ENCODE assay signal across 8 cellular contexts in the genomic region with DNA sequence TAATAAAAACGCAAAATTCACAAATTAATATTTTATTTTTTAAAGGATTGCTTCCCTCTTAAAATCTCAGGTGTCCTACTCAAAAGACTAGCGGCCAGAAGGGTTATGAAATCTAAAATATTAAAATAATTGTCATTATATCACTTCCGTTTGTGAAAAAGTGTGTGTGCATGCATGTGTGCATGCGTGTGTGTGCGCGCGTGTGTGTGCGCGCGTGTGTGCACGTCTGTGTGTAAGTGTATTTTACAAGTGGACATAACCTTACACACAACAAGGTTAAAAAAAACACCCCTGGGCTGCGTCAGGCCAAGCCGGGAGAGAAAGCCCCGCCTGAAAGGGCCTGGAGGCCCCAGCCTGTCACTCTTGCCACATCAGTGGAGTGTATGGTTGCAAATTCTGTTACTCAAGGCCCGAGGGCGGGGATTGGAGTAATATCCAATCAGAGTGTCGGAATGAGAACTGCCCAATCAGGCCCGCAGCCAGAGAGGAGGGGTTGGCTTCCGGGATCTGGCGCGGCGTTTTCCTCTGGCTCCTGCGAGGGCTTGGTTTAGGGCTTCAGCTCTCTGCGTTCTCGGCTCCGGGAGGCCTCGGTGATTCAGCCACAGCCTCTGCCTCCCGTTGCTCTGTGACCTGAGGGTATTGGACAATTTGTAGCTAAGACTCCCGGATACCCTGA. TPM values are rescaled to one million over a fixed set of nuclear protein-coding genes. Genes with fewer than 3 reads are reported as not detected.
DNase-seq lines count a peak whose midpoint lies in the region; ATAC-seq and TF ChIP-seq lines count a peak whose summit lies in the region.
"Not testable (repeated sequence)": the region's sequence is repeated elsewhere in the genome, so short reads cannot be mapped to it uniquely, and the experiment has no call there.

A gene (plus strand): TSS at position 518 of the 676 bp plus-strand sequence. CDS start 168 bp downstream, outside the sequence.

- not testable (repeated sequence) for H3K4me1 Mint-ChIP-seq in Caco-2 (ENCODE audit: low read depth, unreplicated experiment); endodermal cell

- H3K9me3 ChIP-seq in Caco-2; Panc1 (ENCODE audit: control insufficient read depth, insufficient read depth, low read depth, low read length); endodermal cell (ENCODE audit: control insufficient read depth, low read length): not testable (repeated sequence)

- intact Hi-C loops in Caco-2 (cut with micrococcal nuclease; ENCODE audit: unreplicated experiment); Panc1 (cut with micrococcal nuclease; ENCODE audit: unreplicated experiment): not testable (repeated sequence)

- H3K4me1 ChIP-seq in Caco-2; Panc1 (ENCODE audit: control insufficient read depth, insufficient read depth, low read length); endodermal cell (ENCODE audit: control insufficient read depth, insufficient read depth, low read length): not testable (repeated sequence)

- not testable (repeated sequence) for H3K4me3 Mint-ChIP-seq in Caco-2 (ENCODE audit: unreplicated experiment); endodermal cell

- not testable (repeated sequence) for H3K27me3 ChIP-seq in Caco-2 (replicated peaks; ENCODE audit: control insufficient read depth, insufficient read depth, low read length); Panc1 (ENCODE audit: control insufficient read depth, insufficient read depth, low read length); endodermal cell (ENCODE audit: control insufficient read depth, insufficient read depth, low read length, poor library complexity, severe bottlenecking)

- POLR2A ChIA-PET in Caco-2 (lab: Charles Lee), result interaction anchor here (0.6 kb wide), 1 partner anchor 26 kb away, joined by 3 read pairs; no protein-coding TSS in a partner anchor
- POLR2A ChIA-PET in Panc1 (lab: Charles Lee), result not testable (repeated sequence)

- H3K4me3 ChIP-seq in Caco-2 (ENCODE audit: low read depth, low read length) (peak within 1 kb of the TSS; percentile 19), Panc1 (ENCODE audit: low read depth in 2 of 2, low read length in 2 of 2) (peak within 1 kb of the TSS; percentile 37 to 38), iPS-11a (ENCODE audit: low read depth, low read length) (peak within 1 kb of the TSS; percentile 27)
- not testable (repeated sequence) for H3K4me3 ChIP-seq in endodermal cell (ENCODE audit: low read length)

- DNase-seq in Caco-2, result peak; percentile 49 to 51
- not testable (repeated sequence) for DNase-seq in Panc1 (ENCODE audit: low read depth, low spot score); endodermal cell; occipital lobe (lab: John Stamatoyannopoulos, UW)
- DNase-seq in activated gamma-delta T cell treated with anti-CD3 and anti-CD28 coated beads, Interleukin-2, amount 50 U/mL, for 16 hours (ENCODE audit: low read depth), result peak; percentile 3

- ATAC-seq in HG02763 (IDR thresholded peaks at IDR 0.05; ENCODE audit: unreplicated experiment) (peak; percentile 45), Panc1 (peak; percentile 98)

- CTCF ChIA-PET in Caco-2 (lab: Charles Lee); Panc1 (lab: Charles Lee): not testable (repeated sequence)

- not testable (repeated sequence) for H3K36me3 ChIP-seq in Caco-2 (ENCODE audit: control insufficient read depth, insufficient read depth, low read length); Panc1 (ENCODE audit: control insufficient read depth, insufficient read depth, low read length); endodermal cell (ENCODE audit: control insufficient read depth, insufficient read depth, low read length)

- not testable (repeated sequence) for H3K36me3 Mint-ChIP-seq in Caco-2 (ENCODE audit: insufficient read depth, unreplicated experiment); endodermal cell (ENCODE audit: low read depth)

- in situ Hi-C loops in Panc1 (cut with HindIII; ENCODE audit: low pct_unique_long_range_greater_than_20kb, low sequenced_read_pairs), result not testable (repeated sequence)

- not testable (repeated sequence) for H3K27ac ChIP-seq in Panc1 (ENCODE audit: low read length); endodermal cell (ENCODE audit: low read depth, low read length); temporal lobe (ENCODE audit: low read depth, low read length)

- TF ChIP-seq CTCF in Caco-2 (IDR thresholded peaks at IDR 0.05; ENCODE audit: insufficient read depth in 1 of 2, low read depth in 1 of 2, low read length in 1 of 2, severe bottlenecking in 1 of 2, unreplicated experiment in 1 of 2); Panc1 (IDR thresholded peaks at IDR 0.05); endodermal cell (conservative IDR thresholded peaks at IDR 0.05): not testable (repeated sequence)

- H3K27me3 Mint-ChIP-seq in Caco-2 (ENCODE audit: insufficient read depth, unreplicated experiment); endodermal cell (ENCODE audit: insufficient read depth): not testable (repeated sequence)

- BruUV-seq in Caco-2 (replicated peaks; lab: Mats Ljungman, UMichigan); Panc1 (replicated peaks; lab: Mats Ljungman, UMichigan): not testable (repeated sequence)

- 69% methylated on average over 10 of the region's 29 CpGs; no CpG with 5 or more reads in 1 of the 2 experiments for WGBS in endodermal cell (ENCODE audit: insufficient coverage in 1 of 2, insufficient read length in 1 of 2), 2 experiments

- not testable (repeated sequence) for H3K9ac ChIP-seq in endodermal cell (ENCODE audit: extremely low read depth, low read length, poor library complexity, severe bottlenecking)

- H3K27ac Mint-ChIP-seq in Caco-2 (ENCODE audit: unreplicated experiment); endodermal cell: not testable (repeated sequence)

- H3K9me3 Mint-ChIP-seq in Caco-2 (ENCODE audit: unreplicated experiment); endodermal cell: not testable (repeated sequence)

RNA-seq across cellular contexts. Expression of the gene that starts here (rescaled TPM):
- 17.1 and 17.3 TPM in 2 replicates for total RNA-seq in Caco-2 (2022)
- 36.7 TPM for total RNA-seq in Panc1 (2021; ENCODE audit: unreplicated experiment)
- polyA plus RNA-seq in Panc1 (2012; ENCODE audit: insufficient read length), result 21.6 TPM
- total RNA-seq in endodermal cell, result 10 to 100 TPM; 10.7 to 26.7 TPM
- 7.4 TPM for polyA plus RNA-seq in endodermal cell (2013, experiment 1 of 2)
- 7.6 TPM for polyA plus RNA-seq in endodermal cell (2013, experiment 2 of 2)
- 52.3 TPM for total RNA-seq in occipital lobe
- 42.3 TPM for total RNA-seq in temporal lobe
